Comparison of ENCODE assay signal across 1 cellular context in the genomic region with DNA sequence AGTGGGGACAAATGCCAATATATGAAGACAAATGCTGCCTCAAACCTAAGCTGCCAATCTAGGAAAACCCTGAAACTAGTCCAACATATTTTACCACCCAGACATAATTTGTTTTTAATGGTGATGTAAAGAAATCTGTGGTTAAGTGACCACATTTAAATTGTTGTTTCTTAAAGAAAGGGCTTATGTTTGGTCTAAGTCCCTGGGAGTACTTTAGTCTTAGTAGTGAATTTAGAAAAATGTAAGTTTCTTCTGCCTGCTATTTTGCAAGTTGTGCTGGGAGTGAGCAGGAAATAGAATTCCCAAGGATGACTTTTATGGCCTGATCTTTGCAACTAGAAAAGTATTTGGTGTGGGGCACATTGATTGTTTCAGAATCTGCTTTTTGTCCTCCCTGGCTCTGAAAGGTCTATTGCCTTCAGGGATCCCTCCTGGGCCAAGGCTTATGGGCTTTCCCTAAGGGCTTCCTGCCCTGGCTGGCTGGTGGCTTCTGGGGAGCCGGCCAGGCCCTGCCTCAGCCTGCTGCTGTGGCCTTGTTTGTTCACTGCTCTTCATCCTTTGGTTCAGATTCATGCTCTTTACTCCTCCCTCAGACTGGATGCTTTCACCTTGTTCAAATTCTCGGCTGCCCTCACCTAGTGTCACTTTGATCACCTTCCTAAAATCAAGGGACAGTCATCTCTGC.
TF ChIP-seq lines count a peak whose summit lies in the region.

No MANE protein-coding gene starts in this region.

TF ChIP-seq in IMR-90, 13 proteins besides CTCF, POLR2A, EP300 and RAD21 (continued from another document):
- no peak for TF ChIP-seq RFX5 (IDR thresholded peaks at IDR 0.05; ENCODE audit: low read depth, low read length)
- TF ChIP-seq NFE2L2 (IDR thresholded peaks at IDR 0.05; ENCODE audit: low read depth, low read length), result no peak
- TF ChIP-seq, protein P1, sequence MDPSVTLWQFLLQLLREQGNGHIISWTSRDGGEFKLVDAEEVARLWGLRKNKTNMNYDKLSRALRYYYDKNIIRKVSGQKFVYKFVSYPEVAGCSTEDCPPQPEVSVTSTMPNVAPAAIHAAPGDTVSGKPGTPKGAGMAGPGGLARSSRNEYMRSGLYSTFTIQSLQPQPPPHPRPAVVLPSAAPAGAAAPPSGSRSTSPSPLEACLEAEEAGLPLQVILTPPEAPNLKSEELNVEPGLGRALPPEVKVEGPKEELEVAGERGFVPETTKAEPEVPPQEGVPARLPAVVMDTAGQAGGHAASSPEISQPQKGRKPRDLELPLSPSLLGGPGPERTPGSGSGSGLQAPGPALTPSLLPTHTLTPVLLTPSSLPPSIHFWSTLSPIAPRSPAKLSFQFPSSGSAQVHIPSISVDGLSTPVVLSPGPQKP (IDR thresholded peaks at IDR 0.05; ENCODE audit: borderline replicate concordance, low read depth, low read length), result no peak
- TF ChIP-seq CEBPB (IDR thresholded peaks at IDR 0.05; ENCODE audit: low read depth, low read length), result no peak
- no peak for TF ChIP-seq SMC3 (IDR thresholded peaks at IDR 0.05; ENCODE audit: low read depth, low read length)
- no peak for TF ChIP-seq BHLHE40 (IDR thresholded peaks at IDR 0.05; ENCODE audit: low read depth, low read length)
- no peak for TF ChIP-seq MXI1 (IDR thresholded peaks at IDR 0.05; ENCODE audit: borderline replicate concordance, low read depth, low read length)
- no peak for TF ChIP-seq RCOR1 (IDR thresholded peaks at IDR 0.05; ENCODE audit: insufficient replicate concordance, low read length)
- no peak for TF ChIP-seq CHD1 (IDR thresholded peaks at IDR 0.05; ENCODE audit: low read depth, low read length)
